1 cellular context compared by ENCODE assay signal in genomic region chr21:45472445-45473365, GRCh38.
TF ChIP-seq lines count a peak whose summit lies in the region.

No MANE protein-coding gene starts in this region.

TF ChIP-seq in HepG2, 621 proteins besides CTCF, POLR2A, EP300 and RAD21 (continued from another document and continues in another):
- TF ChIP-seq DPF2 (CRISPR knock-in tag; IDR thresholded peaks at IDR 0.05; ENCODE audit: borderline replicate concordance, low read depth) (no peak), ZMYM4 (CRISPR knock-in tag; IDR thresholded peaks at IDR 0.05) (0 out of 2 replicates have a peak, but pooled peaks have one; percentile 27), KDM4B (CRISPR knock-in tag; IDR thresholded peaks at IDR 0.05) (peak; percentile 55; the same call in 1 of the 2 replicates), NFIC (IDR thresholded peaks at IDR 0.05; ENCODE audit: low read length) (no peak), ZNF574 (CRISPR knock-in tag; IDR thresholded peaks at IDR 0.05) (peak; percentile 60; the same call in 1 of the 2 replicates), NFE2 (CRISPR knock-in tag; IDR thresholded peaks at IDR 0.05) (no peak), ZNF264 (CRISPR knock-in tag; IDR thresholded peaks at IDR 0.05) (no peak), TBX2 (CRISPR knock-in tag; IDR thresholded peaks at IDR 0.05; ENCODE audit: borderline replicate concordance) (peak; percentile 68; the same call in 1 of the 2 replicates), ZNF746 (CRISPR knock-in tag; IDR thresholded peaks at IDR 0.05) (peak; percentile 37; the same call in 1 of the 2 replicates), BCL6 (CRISPR knock-in tag; IDR thresholded peaks at IDR 0.05) (peak; percentile 78), HNRNPL (IDR thresholded peaks at IDR 0.05; ENCODE audit: low read depth, low read length) (peak; percentile 95), ZNF75D (CRISPR knock-in tag; IDR thresholded peaks at IDR 0.05; ENCODE audit: borderline replicate concordance) (no peak), FOXA1 (IDR thresholded peaks at IDR 0.05) (no peak), FOXA1 (CRISPR knock-in tag; IDR thresholded peaks at IDR 0.05) (peak; percentile 50), HMG20A (CRISPR knock-in tag; IDR thresholded peaks at IDR 0.05; ENCODE audit: borderline replicate concordance) (no peak), ZNF598 (CRISPR knock-in tag; IDR thresholded peaks at IDR 0.05; ENCODE audit: borderline replicate concordance) (0 out of 2 replicates have a peak, but pooled peaks have one; percentile 55), NR2F1 (CRISPR knock-in tag; IDR thresholded peaks at IDR 0.05) (peak; percentile 65 to 84), AKNA (CRISPR knock-in tag; IDR thresholded peaks at IDR 0.05; ENCODE audit: borderline replicate concordance) (no peak), LCORL (IDR thresholded peaks at IDR 0.05) (no peak), LCORL (CRISPR knock-in tag; IDR thresholded peaks at IDR 0.05) (peak; percentile 82), ZMYM3 (CRISPR knock-in tag; IDR thresholded peaks at IDR 0.05) (peak; percentile 34; the same call in 1 of the 2 replicates), HDAC2 (CRISPR knock-in tag; IDR thresholded peaks at IDR 0.05) (peak; percentile 41; the same call in 1 of the 2 replicates), POLR2AphosphoS5 (IDR thresholded peaks at IDR 0.05; ENCODE audit: low read depth, low read length) (no peak), NCOA1 (CRISPR knock-in tag; IDR thresholded peaks at IDR 0.05) (peak; percentile 53; the same call in 1 of the 2 replicates), ZNF329 (CRISPR knock-in tag; IDR thresholded peaks at IDR 0.05; ENCODE audit: low read depth) (0 out of 2 replicates have a peak, but pooled peaks have one; percentile 50), ZNF570 (CRISPR knock-in tag; IDR thresholded peaks at IDR 0.05; ENCODE audit: borderline replicate concordance) (no peak), MYC (CRISPR knock-in tag; IDR thresholded peaks at IDR 0.05; ENCODE audit: borderline replicate concordance) (peak; percentile 57; the same call in 1 of the 2 replicates), RBFOX2 (IDR thresholded peaks at IDR 0.05; ENCODE audit: low read depth, low read length) (peak; percentile 75), PRMT3 (CRISPR knock-in tag; IDR thresholded peaks at IDR 0.05; ENCODE audit: borderline replicate concordance, low read depth) (no peak), REPIN1 (CRISPR knock-in tag; IDR thresholded peaks at IDR 0.05; ENCODE audit: borderline replicate concordance, low read depth) (peak; percentile 24; the same call in 1 of the 2 replicates), TCF12 (IDR thresholded peaks at IDR 0.05) (no peak), TCF12 (CRISPR knock-in tag; IDR thresholded peaks at IDR 0.05) (no peak), ESRRA (CRISPR knock-in tag; IDR thresholded peaks at IDR 0.05; ENCODE audit: low read depth) (peak; percentile 77; the same call in 1 of the 2 replicates), ZKSCAN8 (CRISPR knock-in tag; IDR thresholded peaks at IDR 0.05; ENCODE audit: borderline replicate concordance) (no peak)
- TF ChIP-seq, protein P1, sequence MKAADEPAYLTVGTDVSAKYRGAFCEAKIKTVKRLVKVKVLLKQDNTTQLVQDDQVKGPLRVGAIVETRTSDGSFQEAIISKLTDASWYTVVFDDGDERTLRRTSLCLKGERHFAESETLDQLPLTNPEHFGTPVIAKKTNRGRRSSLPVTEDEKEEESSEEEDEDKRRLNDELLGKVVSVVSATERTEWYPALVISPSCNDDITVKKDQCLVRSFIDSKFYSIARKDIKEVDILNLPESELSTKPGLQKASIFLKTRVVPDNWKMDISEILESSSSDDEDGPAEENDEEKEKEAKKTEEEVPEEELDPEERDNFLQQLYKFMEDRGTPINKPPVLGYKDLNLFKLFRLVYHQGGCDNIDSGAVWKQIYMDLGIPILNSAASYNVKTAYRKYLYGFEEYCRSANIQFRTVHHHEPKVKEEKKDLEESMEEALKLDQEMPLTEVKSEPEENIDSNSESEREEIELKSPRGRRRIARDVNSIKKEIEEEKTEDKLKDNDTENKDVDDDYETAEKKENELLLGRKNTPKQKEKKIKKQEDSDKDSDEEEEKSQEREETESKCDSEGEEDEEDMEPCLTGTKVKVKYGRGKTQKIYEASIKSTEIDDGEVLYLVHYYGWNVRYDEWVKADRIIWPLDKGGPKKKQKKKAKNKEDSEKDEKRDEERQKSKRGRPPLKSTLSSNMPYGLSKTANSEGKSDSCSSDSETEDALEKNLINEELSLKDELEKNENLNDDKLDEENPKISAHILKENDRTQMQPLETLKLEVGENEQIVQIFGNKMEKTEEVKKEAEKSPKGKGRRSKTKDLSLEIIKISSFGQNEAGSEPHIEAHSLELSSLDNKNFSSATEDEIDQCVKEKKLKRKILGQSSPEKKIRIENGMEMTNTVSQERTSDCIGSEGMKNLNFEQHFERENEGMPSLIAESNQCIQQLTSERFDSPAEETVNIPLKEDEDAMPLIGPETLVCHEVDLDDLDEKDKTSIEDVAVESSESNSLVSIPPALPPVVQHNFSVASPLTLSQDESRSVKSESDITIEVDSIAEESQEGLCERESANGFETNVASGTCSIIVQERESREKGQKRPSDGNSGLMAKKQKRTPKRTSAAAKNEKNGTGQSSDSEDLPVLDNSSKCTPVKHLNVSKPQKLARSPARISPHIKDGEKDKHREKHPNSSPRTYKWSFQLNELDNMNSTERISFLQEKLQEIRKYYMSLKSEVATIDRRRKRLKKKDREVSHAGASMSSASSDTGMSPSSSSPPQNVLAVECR (CRISPR knock-in tag; IDR thresholded peaks at IDR 0.05; ENCODE audit: borderline replicate concordance): peak; percentile 49
- TF ChIP-seq, protein P2, sequence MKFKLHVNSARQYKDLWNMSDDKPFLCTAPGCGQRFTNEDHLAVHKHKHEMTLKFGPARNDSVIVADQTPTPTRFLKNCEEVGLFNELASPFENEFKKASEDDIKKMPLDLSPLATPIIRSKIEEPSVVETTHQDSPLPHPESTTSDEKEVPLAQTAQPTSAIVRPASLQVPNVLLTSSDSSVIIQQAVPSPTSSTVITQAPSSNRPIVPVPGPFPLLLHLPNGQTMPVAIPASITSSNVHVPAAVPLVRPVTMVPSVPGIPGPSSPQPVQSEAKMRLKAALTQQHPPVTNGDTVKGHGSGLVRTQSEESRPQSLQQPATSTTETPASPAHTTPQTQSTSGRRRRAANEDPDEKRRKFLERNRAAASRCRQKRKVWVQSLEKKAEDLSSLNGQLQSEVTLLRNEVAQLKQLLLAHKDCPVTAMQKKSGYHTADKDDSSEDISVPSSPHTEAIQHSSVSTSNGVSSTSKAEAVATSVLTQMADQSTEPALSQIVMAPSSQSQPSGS (CRISPR knock-in tag; IDR thresholded peaks at IDR 0.05): no peak; the same call in 1 of the 2 replicates
- TF ChIP-seq, protein P3, sequence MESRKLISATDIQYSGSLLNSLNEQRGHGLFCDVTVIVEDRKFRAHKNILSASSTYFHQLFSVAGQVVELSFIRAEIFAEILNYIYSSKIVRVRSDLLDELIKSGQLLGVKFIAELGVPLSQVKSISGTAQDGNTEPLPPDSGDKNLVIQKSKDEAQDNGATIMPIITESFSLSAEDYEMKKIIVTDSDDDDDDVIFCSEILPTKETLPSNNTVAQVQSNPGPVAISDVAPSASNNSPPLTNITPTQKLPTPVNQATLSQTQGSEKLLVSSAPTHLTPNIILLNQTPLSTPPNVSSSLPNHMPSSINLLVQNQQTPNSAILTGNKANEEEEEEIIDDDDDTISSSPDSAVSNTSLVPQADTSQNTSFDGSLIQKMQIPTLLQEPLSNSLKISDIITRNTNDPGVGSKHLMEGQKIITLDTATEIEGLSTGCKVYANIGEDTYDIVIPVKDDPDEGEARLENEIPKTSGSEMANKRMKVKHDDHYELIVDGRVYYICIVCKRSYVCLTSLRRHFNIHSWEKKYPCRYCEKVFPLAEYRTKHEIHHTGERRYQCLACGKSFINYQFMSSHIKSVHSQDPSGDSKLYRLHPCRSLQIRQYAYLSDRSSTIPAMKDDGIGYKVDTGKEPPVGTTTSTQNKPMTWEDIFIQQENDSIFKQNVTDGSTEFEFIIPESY (CRISPR knock-in tag; IDR thresholded peaks at IDR 0.05): peak; percentile 98
- TF ChIP-seq, protein P4, sequence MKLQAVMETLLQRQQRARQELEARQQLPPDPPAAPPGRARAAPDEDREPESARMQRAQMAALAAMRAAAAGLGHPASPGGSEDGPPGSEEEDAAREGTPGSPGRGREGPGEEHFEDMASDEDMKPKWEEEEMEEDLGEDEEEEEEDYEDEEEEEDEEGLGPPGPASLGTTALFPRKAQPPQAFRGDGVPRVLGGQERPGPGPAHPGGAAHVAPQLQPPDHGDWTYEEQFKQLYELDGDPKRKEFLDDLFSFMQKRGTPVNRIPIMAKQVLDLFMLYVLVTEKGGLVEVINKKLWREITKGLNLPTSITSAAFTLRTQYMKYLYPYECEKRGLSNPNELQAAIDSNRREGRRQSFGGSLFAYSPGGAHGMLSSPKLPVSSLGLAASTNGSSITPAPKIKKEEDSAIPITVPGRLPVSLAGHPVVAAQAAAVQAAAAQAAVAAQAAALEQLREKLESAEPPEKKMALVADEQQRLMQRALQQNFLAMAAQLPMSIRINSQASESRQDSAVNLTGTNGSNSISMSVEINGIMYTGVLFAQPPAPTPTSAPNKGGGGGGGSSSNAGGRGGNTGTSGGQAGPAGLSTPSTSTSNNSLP (IDR thresholded peaks at IDR 0.05; ENCODE audit: low read depth, low read length): no peak
- TF ChIP-seq, protein P5, sequence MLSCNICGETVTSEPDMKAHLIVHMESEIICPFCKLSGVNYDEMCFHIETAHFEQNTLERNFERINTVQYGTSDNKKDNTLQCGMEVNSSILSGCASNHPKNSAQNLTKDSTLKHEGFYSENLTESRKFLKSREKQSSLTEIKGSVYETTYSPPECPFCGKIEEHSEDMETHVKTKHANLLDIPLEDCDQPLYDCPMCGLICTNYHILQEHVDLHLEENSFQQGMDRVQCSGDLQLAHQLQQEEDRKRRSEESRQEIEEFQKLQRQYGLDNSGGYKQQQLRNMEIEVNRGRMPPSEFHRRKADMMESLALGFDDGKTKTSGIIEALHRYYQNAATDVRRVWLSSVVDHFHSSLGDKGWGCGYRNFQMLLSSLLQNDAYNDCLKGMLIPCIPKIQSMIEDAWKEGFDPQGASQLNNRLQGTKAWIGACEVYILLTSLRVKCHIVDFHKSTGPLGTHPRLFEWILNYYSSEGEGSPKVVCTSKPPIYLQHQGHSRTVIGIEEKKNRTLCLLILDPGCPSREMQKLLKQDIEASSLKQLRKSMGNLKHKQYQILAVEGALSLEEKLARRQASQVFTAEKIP (CRISPR knock-in tag; IDR thresholded peaks at IDR 0.05; ENCODE audit: borderline replicate concordance): no peak
- TF ChIP-seq, protein P6, sequence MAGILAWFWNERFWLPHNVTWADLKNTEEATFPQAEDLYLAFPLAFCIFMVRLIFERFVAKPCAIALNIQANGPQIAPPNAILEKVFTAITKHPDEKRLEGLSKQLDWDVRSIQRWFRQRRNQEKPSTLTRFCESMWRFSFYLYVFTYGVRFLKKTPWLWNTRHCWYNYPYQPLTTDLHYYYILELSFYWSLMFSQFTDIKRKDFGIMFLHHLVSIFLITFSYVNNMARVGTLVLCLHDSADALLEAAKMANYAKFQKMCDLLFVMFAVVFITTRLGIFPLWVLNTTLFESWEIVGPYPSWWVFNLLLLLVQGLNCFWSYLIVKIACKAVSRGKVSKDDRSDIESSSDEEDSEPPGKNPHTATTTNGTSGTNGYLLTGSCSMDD (CRISPR knock-in tag; IDR thresholded peaks at IDR 0.05): no peak
